Comparison of ENCODE assay signal across 8 cellular contexts in the genomic region with DNA sequence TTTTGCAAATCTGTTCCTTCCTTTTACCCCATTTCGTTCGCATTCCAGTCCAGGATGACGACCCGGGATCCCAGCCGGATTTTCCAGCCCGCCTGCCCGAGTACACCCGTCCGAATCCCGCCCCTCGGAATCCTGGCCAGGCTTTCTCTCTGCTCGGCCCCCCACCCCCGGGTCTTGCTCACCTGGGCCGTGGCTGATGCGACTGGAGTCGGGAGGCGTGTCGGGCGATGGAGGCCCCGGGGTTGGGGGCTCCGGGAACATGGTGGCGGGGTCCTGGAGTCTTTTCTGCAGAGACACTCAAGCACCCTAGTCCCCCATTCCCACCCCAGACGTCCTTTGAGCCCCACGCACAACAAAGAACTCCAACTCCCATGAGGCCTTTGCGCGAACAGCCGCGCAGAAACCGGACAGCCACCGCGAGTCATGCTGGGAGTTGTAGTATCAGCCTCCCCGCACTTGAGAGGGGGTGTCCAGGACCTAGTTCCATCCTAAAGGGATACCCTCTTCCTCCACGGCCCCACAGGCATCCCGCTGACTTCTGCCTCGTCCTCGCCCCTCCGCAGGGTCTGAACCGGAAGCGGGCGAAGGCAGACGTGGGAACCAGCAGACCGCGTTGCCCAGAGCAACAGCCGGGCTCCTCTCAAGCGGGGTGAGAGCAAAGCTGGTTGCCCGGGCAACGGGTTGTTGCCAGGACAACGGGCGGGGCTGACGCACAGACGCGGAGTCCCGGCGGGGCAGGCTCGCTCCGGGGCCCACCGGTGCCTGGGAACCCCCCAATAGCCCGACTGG. TPM values are rescaled to one million over a fixed set of nuclear protein-coding genes. Genes with fewer than 3 reads are reported as not detected.
DNase-seq lines count a peak whose midpoint lies in the region; ATAC-seq and TF ChIP-seq lines count a peak whose summit lies in the region.

No MANE protein-coding gene starts in this region.

- CTCF ChIA-PET in A673 (lab: Charles Lee): no interaction called here
- CTCF ChIA-PET in activated CD8-positive, alpha-beta T cell treated with anti-CD3 and anti-CD28 coated beads, Interleukin-2, amount 10 ng/mL, durations not matched to agents 7 days and 5 days (lab: Charles Lee): interaction anchor here (1.5 kb wide), 1 partner anchor 13 kb away, joined by 4 read pairs; a partner anchor contains a TSS

- WGBS in ectodermal cell, 2 experiments: 3% methylated on average over 58 of the region's 58 CpGs

- no peaks in the 10 kb centered on the region for H3K36me3 ChIP-seq in A673 (ENCODE audit: insufficient read depth, low read length, poor library complexity, severe bottlenecking)
- H3K36me3 ChIP-seq in ectodermal cell (ENCODE audit: control insufficient read depth, insufficient read depth, low read length): no peaks in the 10 kb centered on the region

- BruUV-seq in A673 (replicated peaks; lab: Mats Ljungman, UMichigan): no TSS peak

- POLR2A ChIA-PET in A673 (lab: Charles Lee; ENCODE audit: low non-redundant PET): no interaction called here
- POLR2A ChIA-PET in activated CD8-positive, alpha-beta T cell treated with anti-CD3 and anti-CD28 coated beads, Interleukin-2, amount 10 ng/mL, durations not matched to agents 7 days and 5 days (lab: Charles Lee): interaction anchor here (0.6 to 0.7 kb wide), 2 partner anchors 31 to 229 kb away, joined by 3 to 4 read pairs; a partner anchor contains a TSS

- peaks cover 49% of the 10 kb centered on the region for H3K27me3 Mint-ChIP-seq in activated CD8-positive, alpha-beta T cell treated with anti-CD3 and anti-CD28 coated beads, Interleukin-2, amount 10 ng/mL, durations not matched to agents 7 days and 5 days (ENCODE audit: low read depth)
- H3K27me3 Mint-ChIP-seq in mesothelial cell of epicardium (ENCODE audit: low read depth): peaks cover 91% of the 10 kb centered on the region

- peak overlapping the region; percentile 65 for H3K4me3 Mint-ChIP-seq in activated CD8-positive, alpha-beta T cell treated with anti-CD3 and anti-CD28 coated beads, Interleukin-2, amount 10 ng/mL, durations not matched to agents 7 days and 5 days
- H3K4me3 Mint-ChIP-seq in mesothelial cell of epicardium: peak overlapping the region; percentile 68

- H3K9me3 Mint-ChIP-seq in activated CD8-positive, alpha-beta T cell treated with anti-CD3 and anti-CD28 coated beads, Interleukin-2, amount 10 ng/mL, durations not matched to agents 7 days and 5 days (ENCODE audit: insufficient read depth): peaks cover 3% of the 10 kb centered on the region
- no peaks in the 10 kb centered on the region for H3K9me3 Mint-ChIP-seq in mesothelial cell of epicardium

- H3K27ac ChIP-seq in A673 (ENCODE audit: low read depth, low read length, poor library complexity, severe bottlenecking): no peak overlapping the region
- no peak overlapping the region for H3K27ac ChIP-seq in ectodermal cell (ENCODE audit: insufficient read depth, low read depth, low read length, poor library complexity, severe bottlenecking)

- H3K9me3 ChIP-seq in A673 (ENCODE audit: low read depth, low read length, poor library complexity, severe bottlenecking) (no peaks in the 10 kb centered on the region), ectodermal cell (ENCODE audit: control insufficient read depth, low read length) (no peaks in the 10 kb centered on the region)

- DNase-seq in A673 (ENCODE audit: low spot score) (peak; percentile 92), NCI-H69 (lab: John Stamatoyannopoulos, UW) (peak; percentile 96), mesothelial cell of epicardium (ENCODE audit: low spot score in 2 of 2, unreplicated experiment in 2 of 2) (peak; percentile 65 to 84)
- DNase-seq in activated CD8-positive, alpha-beta T cell treated with anti-CD3 and anti-CD28 coated beads, Interleukin-2, amount 10 ng/mL, durations not matched to agents 7 days and 5 days: peak; percentile 96
- DNase-seq in stimulated activated CD8-positive, alpha-beta memory T cell treated with anti-CD3 and anti-CD28 coated beads, Interleukin-15, amount 100 ng/mL, for 48 hours (ENCODE audit: low read depth in 2 of 2): peak; percentile 87 to 91

- H3K4me1 ChIP-seq in A673 (ENCODE audit: insufficient read depth, low read length, poor library complexity, severe bottlenecking): peaks cover 9% of the 10 kb centered on the region
- peaks cover 9% of the 10 kb centered on the region for H3K4me1 ChIP-seq in ectodermal cell (ENCODE audit: control insufficient read depth, insufficient read depth, low read length)

- peak; percentile 68 for ATAC-seq in GM18909 (IDR thresholded peaks at IDR 0.05; ENCODE audit: poor library complexity, unreplicated experiment)
- peak; percentile 83 for ATAC-seq in HG03354 (IDR thresholded peaks at IDR 0.05; ENCODE audit: poor library complexity, severe bottlenecking, unreplicated experiment)
- ATAC-seq in activated CD8-positive, alpha-beta T cell treated with anti-CD3 and anti-CD28 coated beads, Interleukin-2, amount 10 ng/mL, durations not matched to agents 7 days and 5 days: peak; percentile 83

- H3K4me3 ChIP-seq in A673 (ENCODE audit: low read depth, low read length, poor library complexity, severe bottlenecking) (peak overlapping the region; percentile 29), ectodermal cell (ENCODE audit: insufficient read depth, low read depth, low read length) (peak overlapping the region; percentile 39)

- no peak for TF ChIP-seq CTCF in A673 (conservative IDR thresholded peaks at IDR 0.05; ENCODE audit: low read depth, low read length)
- no peak for TF ChIP-seq CTCF in mesothelial cell of epicardium (IDR thresholded peaks at IDR 0.05; ENCODE audit: unreplicated experiment)

- peak overlapping the region; percentile 67 for H3K27ac Mint-ChIP-seq in activated CD8-positive, alpha-beta T cell treated with anti-CD3 and anti-CD28 coated beads, Interleukin-2, amount 10 ng/mL, durations not matched to agents 7 days and 5 days
- no peak overlapping the region for H3K27ac Mint-ChIP-seq in mesothelial cell of epicardium

- H3K4me1 Mint-ChIP-seq in activated CD8-positive, alpha-beta T cell treated with anti-CD3 and anti-CD28 coated beads, Interleukin-2, amount 10 ng/mL, durations not matched to agents 7 days and 5 days (ENCODE audit: low read depth): peaks cover 36% of the 10 kb centered on the region
- H3K4me1 Mint-ChIP-seq in mesothelial cell of epicardium: peaks cover 10% of the 10 kb centered on the region

- intact Hi-C loops in A673 (cut with micrococcal nuclease; ENCODE audit: unreplicated experiment): loop anchor here (5.0 kb wide), 1 partner anchor 38 kb away; no protein-coding TSS in a partner anchor

- H3K27me3 ChIP-seq in A673 (replicated peaks; ENCODE audit: insufficient read depth, low read depth, low read length, poor library complexity): peaks cover 35% of the 10 kb centered on the region
- peaks cover 49% of the 10 kb centered on the region for H3K27me3 ChIP-seq in ectodermal cell (ENCODE audit: control insufficient read depth, insufficient read depth, low read length, poor library complexity, severe bottlenecking)

- no peaks in the 10 kb centered on the region for H3K36me3 Mint-ChIP-seq in activated CD8-positive, alpha-beta T cell treated with anti-CD3 and anti-CD28 coated beads, Interleukin-2, amount 10 ng/mL, durations not matched to agents 7 days and 5 days (ENCODE audit: low read depth)
- H3K36me3 Mint-ChIP-seq in mesothelial cell of epicardium: no peaks in the 10 kb centered on the region

RNA-seq across cellular contexts. Expression of a gene that starts 1.1 kb away (rescaled TPM):
- total RNA-seq in A673 (2021): 0.28 TPM in 1 of 2 replicates, not detected in the other
- total RNA-seq in activated CD8-positive, alpha-beta T cell treated with anti-CD3 and anti-CD28 coated beads, Interleukin-2, amount 10 ng/mL, durations not matched to agents 7 days and 5 days: 1 to 10 TPM in 1 of 2 experiments, under 1 TPM in 1; 0.47 to 1.3 TPM
- 0.65 TPM for polyA plus RNA-seq in ectodermal cell (2013, experiment 1 of 4)
- 0.80 TPM for polyA plus RNA-seq in ectodermal cell (2013, experiment 2 of 4)
- polyA plus RNA-seq in ectodermal cell (2013, experiment 3 of 4): 0.59 TPM
- polyA plus RNA-seq in ectodermal cell (2013, experiment 4 of 4): 0.77 TPM
- total RNA-seq in mesothelial cell of epicardium: 0.32 to 0.67 TPM (median 0.47 TPM) in 3 replicates

RNA-seq across cellular contexts. Expression of a gene that starts 12.6 kb away (rescaled TPM):
- total RNA-seq in A673 (2021) (4.2 and 9.1 TPM in 2 replicates), mesothelial cell of epicardium (2.9 to 4.4 TPM (median 3.3 TPM) in 3 replicates)
- total RNA-seq in activated CD8-positive, alpha-beta T cell treated with anti-CD3 and anti-CD28 coated beads, Interleukin-2, amount 10 ng/mL, durations not matched to agents 7 days and 5 days: under 1 TPM; 0.21 to 0.23 TPM
- 11.4 TPM for polyA plus RNA-seq in ectodermal cell (2013, experiment 1 of 4)
- 10.9 TPM for polyA plus RNA-seq in ectodermal cell (2013, experiment 2 of 4)
- 10.8 TPM for polyA plus RNA-seq in ectodermal cell (2013, experiment 3 of 4)
- 11.1 TPM for polyA plus RNA-seq in ectodermal cell (2013, experiment 4 of 4)

RNA-seq across cellular contexts. Expression of a gene that starts 21.4 kb away (rescaled TPM):
- total RNA-seq in A673 (2021): 12.8 and 16.5 TPM in 2 replicates
- total RNA-seq in activated CD8-positive, alpha-beta T cell treated with anti-CD3 and anti-CD28 coated beads, Interleukin-2, amount 10 ng/mL, durations not matched to agents 7 days and 5 days: not detected
- 15.6 TPM for polyA plus RNA-seq in ectodermal cell (2013, experiment 1 of 4)
- polyA plus RNA-seq in ectodermal cell (2013, experiment 2 of 4): 19.8 TPM
- polyA plus RNA-seq in ectodermal cell (2013, experiment 3 of 4): 20.2 TPM
- polyA plus RNA-seq in ectodermal cell (2013, experiment 4 of 4): 27.5 TPM
- total RNA-seq in mesothelial cell of epicardium: 6.3 to 9.1 TPM (median 8.9 TPM) in 3 replicates

RNA-seq across cellular contexts. Expression of a gene that starts 30.0 kb away (rescaled TPM):
- total RNA-seq in A673 (2021) (37.6 and 54.3 TPM in 2 replicates), mesothelial cell of epicardium (47.5 to 57.5 TPM (median 48.9 TPM) in 3 replicates)
- not detected for total RNA-seq in activated CD8-positive, alpha-beta T cell treated with anti-CD3 and anti-CD28 coated beads, Interleukin-2, amount 10 ng/mL, durations not matched to agents 7 days and 5 days
- 187 TPM for polyA plus RNA-seq in ectodermal cell (2013, experiment 1 of 4)
- polyA plus RNA-seq in ectodermal cell (2013, experiment 2 of 4): 206 TPM
- 145 TPM for polyA plus RNA-seq in ectodermal cell (2013, experiment 3 of 4)
- 178 TPM for polyA plus RNA-seq in ectodermal cell (2013, experiment 4 of 4)

RNA-seq across cellular contexts. Expression of a gene that starts 30.3 kb away (rescaled TPM):
- 0.17 and 0.55 TPM in 2 replicates for total RNA-seq in A673 (2021)
- total RNA-seq in activated CD8-positive, alpha-beta T cell treated with anti-CD3 and anti-CD28 coated beads, Interleukin-2, amount 10 ng/mL, durations not matched to agents 7 days and 5 days: not detected
- polyA plus RNA-seq in ectodermal cell (2013, experiment 1 of 4): 0.33 TPM
- 0.57 TPM for polyA plus RNA-seq in ectodermal cell (2013, experiment 2 of 4)
- polyA plus RNA-seq in ectodermal cell (2013, experiment 3 of 4): 0.64 TPM
- 1.1 TPM for polyA plus RNA-seq in ectodermal cell (2013, experiment 4 of 4)
- total RNA-seq in mesothelial cell of epicardium: 10.4 to 10.7 TPM (median 10.5 TPM) in 3 replicates
